Comparison of ENCODE assay signal across 19 cellular contexts in the genomic region with DNA sequence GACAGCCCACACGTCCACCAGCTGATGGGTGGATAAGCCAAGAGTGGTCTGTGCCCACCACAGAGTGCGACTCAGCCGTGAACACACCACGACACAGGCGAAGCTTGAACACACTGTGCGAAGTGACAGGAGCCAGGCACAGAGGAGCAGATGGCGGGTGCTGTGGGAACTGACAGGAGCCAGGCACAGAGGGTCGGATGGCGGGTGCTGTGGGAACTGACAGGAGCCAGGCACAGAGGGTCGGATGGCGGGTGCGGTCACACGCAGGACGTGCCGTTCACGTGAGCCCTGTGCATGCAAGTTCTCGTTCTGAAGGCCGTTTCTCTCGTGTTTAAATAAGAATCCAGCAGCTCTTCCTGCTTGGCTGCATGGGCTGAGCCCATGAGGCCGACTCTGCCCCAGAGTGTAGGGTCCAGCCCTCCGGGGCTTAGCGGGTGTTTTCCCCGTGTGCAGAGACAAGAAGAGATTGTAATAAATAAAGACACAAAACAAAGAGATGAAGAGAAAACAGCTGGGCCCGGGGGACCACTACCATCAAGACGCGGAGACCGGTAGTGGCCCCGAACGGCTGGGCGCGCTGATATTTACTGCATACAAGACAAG. TPM values are rescaled to one million over a fixed set of nuclear protein-coding genes. Genes with fewer than 3 reads are reported as not detected.
DNase-seq lines count a peak whose midpoint lies in the region; ATAC-seq, FAIRE-seq and TF ChIP-seq lines count a peak whose summit lies in the region.
"Had no signal": no experiment of that assay in that cellular context is flagged by ENCODE, and none has a peak within 500 bp of the region (broad histone marks: within the 10 kb centered on the region; RNA-seq: fewer than 3 reads in every experiment).

No MANE protein-coding gene starts in this region.

- peaks cover 6% of the 10 kb centered on the region for H3F3A ChIP-seq in neural progenitor cell (ENCODE audit: low read depth)

- H3K4me1 ChIP-seq in left ventricle myocardium inferior (peaks cover 35% of the 10 kb centered on the region), neural progenitor cell (peaks cover 9% of the 10 kb centered on the region)
- H3K4me1 ChIP-seq: foreskin keratinocyte had no signal

- H3K27ac Mint-ChIP-seq in neural progenitor cell = no peak overlapping the region
- no peak overlapping the region for H3K27ac Mint-ChIP-seq in CD4-positive, alpha-beta T cell
- H3K27ac Mint-ChIP-seq: activated CD8-positive, alpha-beta memory T cell treated with anti-CD3 and anti-CD28 coated beads, Interleukin-2, amount 10 ng/mL, durations not matched to agents 7 days and 5 days; natural killer cell treated with Interleukin-12 subunit alpha and Interleukin-12 subunit beta and Interleukin-15 and Interleukin-18, amount 100 ng/mL, for 72 hours had no signal

- no peaks in the 10 kb centered on the region for H3K36me3 ChIP-seq in left ventricle myocardium inferior
- no peaks in the 10 kb centered on the region for H3K36me3 ChIP-seq in neural progenitor cell

- no peak overlapping the region for H3K4me3 Mint-ChIP-seq in neural progenitor cell
- no peak overlapping the region for H3K4me3 Mint-ChIP-seq in CD4-positive, alpha-beta T cell
- H3K4me3 Mint-ChIP-seq: activated CD8-positive, alpha-beta memory T cell treated with anti-CD3 and anti-CD28 coated beads, Interleukin-2, amount 10 ng/mL, durations not matched to agents 7 days and 5 days; natural killer cell treated with Interleukin-12 subunit alpha and Interleukin-12 subunit beta and Interleukin-15 and Interleukin-18, amount 100 ng/mL, for 72 hours had no signal

- H3K9ac ChIP-seq in neural progenitor cell = no peak overlapping the region

- H3K27me3 Mint-ChIP-seq in neural progenitor cell (ENCODE audit: insufficient read depth, low read depth) = peaks cover 18% of the 10 kb centered on the region
- peaks cover 21% of the 10 kb centered on the region for H3K27me3 Mint-ChIP-seq in CD4-positive, alpha-beta T cell

- no peak for FAIRE-seq in GM19239 (lab: Jason Lieb, UNC)

- no peak for ATAC-seq in left cardiac atrium
- ATAC-seq in CD4-positive, alpha-beta T cell (ENCODE audit: poor library complexity) = no peak
- ATAC-seq: activated CD8-positive, alpha-beta memory T cell treated with anti-CD3 and anti-CD28 coated beads, Interleukin-2, amount 10 ng/mL, durations not matched to agents 7 days and 5 days; foreskin keratinocyte; natural killer cell treated with Interleukin-12 subunit alpha and Interleukin-12 subunit beta and Interleukin-15 and Interleukin-18, amount 100 ng/mL, for 72 hours had no signal

- H3K79me2 ChIP-seq in neural progenitor cell (ENCODE audit: low read depth) = no peaks in the 10 kb centered on the region

- H3K27ac ChIP-seq in left ventricle myocardium inferior (replicated peaks) = no peak overlapping the region
- H3K27ac ChIP-seq in neural progenitor cell = no peak overlapping the region
- H3K27ac ChIP-seq in CD4-positive, alpha-beta T cell (ENCODE audit: low read depth, low read length) = no peak overlapping the region
- H3K27ac ChIP-seq: foreskin keratinocyte had no signal

- no peaks in the 10 kb centered on the region for H3K9me3 ChIP-seq in left ventricle myocardium inferior (replicated peaks)
- H3K9me3 ChIP-seq in neural progenitor cell (ENCODE audit: low read depth) = no peaks in the 10 kb centered on the region
- no peaks in the 10 kb centered on the region for H3K9me3 ChIP-seq in CD4-positive, alpha-beta T cell (ENCODE audit: control insufficient read depth, low read length)

- POLR2A ChIA-PET in CD4-positive, alpha-beta T cell (lab: Charles Lee) = no interaction called here

- no peak overlapping the region for H2AFZ ChIP-seq in neural progenitor cell (replicated peaks)

- CTCF ChIA-PET in CD4-positive, alpha-beta T cell (lab: Charles Lee) = interaction anchor here (0.6 kb wide), 1 partner anchor 32 kb away, joined by 3 read pairs; no protein-coding TSS in a partner anchor

- H3K4me3 ChIP-seq in left ventricle myocardium inferior (no peak overlapping the region), neural progenitor cell (no peak overlapping the region)

- DNase-seq in left cardiac atrium (peak; percentile 14), cardiac septum (ENCODE audit: low spot score) (no peak), left ventricle myocardium inferior (peak; percentile 19), neural progenitor cell (ENCODE audit: low spot score) (peak; percentile 1), HuH-7 (ENCODE audit: low spot score) (no peak), GM19239 (ENCODE audit: insufficient read length, low spot score) (no peak), hippocampal formation (lab: John Stamatoyannopoulos, UW) (no peak)
- no peak for DNase-seq in CD4-positive, alpha-beta T cell
- DNase-seq: activated CD8-positive, alpha-beta memory T cell treated with anti-CD3 and anti-CD28 coated beads, Interleukin-2, amount 10 ng/mL, durations not matched to agents 7 days and 5 days; Caco-2; cortex of kidney; EL; foreskin keratinocyte; NCI-H1930; SIG-M5; stimulated activated CD4-positive, alpha-beta T cell treated with anti-CD3 and anti-CD28 coated beads, Interleukin-1b, Interleukin-23, amount 100 ng/mL, for 48 hours had no signal

- peaks cover 17% of the 10 kb centered on the region for H3K4me1 Mint-ChIP-seq in neural progenitor cell
- peaks cover 18% of the 10 kb centered on the region for H3K4me1 Mint-ChIP-seq in CD4-positive, alpha-beta T cell (ENCODE audit: low read depth)

- H3K9me3 Mint-ChIP-seq in neural progenitor cell = no peaks in the 10 kb centered on the region
- H3K9me3 Mint-ChIP-seq in CD4-positive, alpha-beta T cell = no peaks in the 10 kb centered on the region
- H3K9me3 Mint-ChIP-seq: natural killer cell treated with Interleukin-12 subunit alpha and Interleukin-12 subunit beta and Interleukin-15 and Interleukin-18, amount 100 ng/mL, for 72 hours had no signal

- no peak for TF ChIP-seq CTCF in left ventricle myocardium inferior (IDR thresholded peaks at IDR 0.05; ENCODE audit: borderline replicate concordance)
- TF ChIP-seq CTCF in neural progenitor cell (IDR thresholded peaks at IDR 0.05) = no peak
- TF ChIP-seq CTCF in CD4-positive, alpha-beta T cell (IDR thresholded peaks at IDR 0.05) = no peak

- no peaks in the 10 kb centered on the region for H3K36me3 Mint-ChIP-seq in neural progenitor cell
- H3K36me3 Mint-ChIP-seq in CD4-positive, alpha-beta T cell (ENCODE audit: low read depth) = no peaks in the 10 kb centered on the region
- H3K36me3 Mint-ChIP-seq: natural killer cell treated with Interleukin-12 subunit alpha and Interleukin-12 subunit beta and Interleukin-15 and Interleukin-18, amount 100 ng/mL, for 72 hours had no signal

- intact Hi-C loops in left cardiac atrium (cut with DNase I) = no loop called here
- intact Hi-C loops in cardiac septum (cut with DNase I) = no loop called here
- intact Hi-C loops in left ventricle myocardium inferior (cut with micrococcal nuclease) = no loop called here
- intact Hi-C loops in CD4-positive, alpha-beta T cell (cut with DNase I, micrococcal nuclease) = no loop called here

- peaks cover 18% of the 10 kb centered on the region for H3K27me3 ChIP-seq in left ventricle myocardium inferior (ENCODE audit: low read depth)
- peaks cover 8% of the 10 kb centered on the region for H3K27me3 ChIP-seq in neural progenitor cell
- H3K27me3 ChIP-seq in CD4-positive, alpha-beta T cell (ENCODE audit: control insufficient read depth, insufficient read depth, low read length) = no peaks in the 10 kb centered on the region

- H4K20me1 ChIP-seq in neural progenitor cell (ENCODE audit: low read depth) = peaks cover 10% of the 10 kb centered on the region

- H3K4me2 ChIP-seq in neural progenitor cell = no peak overlapping the region

RNA-seq across cellular contexts. Expression of a gene that starts 5.9 kb away (rescaled TPM):
- 1 to 10 TPM; 6.9 to 8.2 TPM for total RNA-seq in left cardiac atrium
- 12.5 TPM for total RNA-seq in cardiac septum
- 8.4 TPM for total RNA-seq in left ventricle myocardium inferior
- total RNA-seq in neural progenitor cell (ENCODE audit: low replicate concordance) = 0.30 and 2.0 TPM in 2 replicates
- total RNA-seq in CD4-positive, alpha-beta T cell = 1 to 10 TPM; 6.8 to 7.2 TPM

RNA-seq across cellular contexts. Expression of a gene that starts 15.0 kb away (rescaled TPM):
- total RNA-seq in left cardiac atrium (1 to 10 TPM; 6.6 to 8.5 TPM), cardiac septum (7.3 TPM), left ventricle myocardium inferior (8.5 TPM), neural progenitor cell (ENCODE audit: low replicate concordance) (15.1 and 17.9 TPM in 2 replicates)
- 10 to 100 TPM; 47.7 to 51.8 TPM for total RNA-seq in CD4-positive, alpha-beta T cell

RNA-seq across cellular contexts. Expression of a gene that starts 22.6 kb away (rescaled TPM):
- not detected for total RNA-seq in left cardiac atrium
- not detected for total RNA-seq in cardiac septum
- total RNA-seq in left ventricle myocardium inferior = not detected
- 0.06 TPM in 1 of 2 replicates, not detected in the other for total RNA-seq in neural progenitor cell (ENCODE audit: low replicate concordance)
- total RNA-seq in CD4-positive, alpha-beta T cell = not detected
- total RNA-seq: activated CD8-positive, alpha-beta memory T cell treated with anti-CD3 and anti-CD28 coated beads, Interleukin-2, amount 10 ng/mL, durations not matched to agents 7 days and 5 days; foreskin keratinocyte; M059J; natural killer cell treated with Interleukin-12 subunit alpha and Interleukin-12 subunit beta and Interleukin-15 and Interleukin-18, amount 100 ng/mL, for 72 hours; subcutaneous adipose tissue had no signal

Comparison
In these comparisons a context has a peak if more than half of its experiments do, and no peak if none do; other contexts are left out.
1. DNase-seq: peak in left cardiac atrium (single experiment), left ventricle myocardium inferior (single experiment) and neural progenitor cell (single experiment); none in cardiac septum (single experiment), CD4-positive, alpha-beta T cell (0 of 10), HuH-7 (single experiment), GM19239 (single experiment) and hippocampal formation (0 of 2).